ENCODE assay signal across 16 cellular contexts in genomic region chr4:54332577-54332976, GRCh38.
DNase-seq lines count a peak whose midpoint lies in the region; ATAC-seq and TF ChIP-seq lines count a peak whose summit lies in the region.
"Had no signal": no experiment of that assay in that cellular context is flagged by ENCODE, and none has a peak within 500 bp of the region (broad histone marks: within the 10 kb centered on the region; RNA-seq: fewer than 3 reads in every experiment).

No MANE protein-coding gene starts in this region.

- peak overlapping the region; percentile 8 for H3K4me3 Mint-ChIP-seq in neural crest cell

- H3K4me1 ChIP-seq in ectodermal cell (ENCODE audit: control insufficient read depth, insufficient read depth, low read length), result peaks cover 9% of the 10 kb centered on the region

- 77 to 88% methylated on average over 4 of the region's 4 CpGs for WGBS in ectodermal cell, 2 experiments
- WGBS in lower leg skin, 2 donors, result 81 to 82% methylated on average over 4 of the region's 4 CpGs

- H3K4me3 ChIP-seq in ectodermal cell (ENCODE audit: insufficient read depth, low read depth, low read length), result no peak overlapping the region
- no peak overlapping the region for H3K4me3 ChIP-seq in lower leg skin (ENCODE audit: low read depth, poor library complexity, severe bottlenecking)
- H3K4me3 ChIP-seq: BLaER1 treated with 17β-estradiol and CSF1 and Interleukin-3, amounts not matched to agents 10 nM and 100 nM; PC-9 had no signal

- H3K9me3 Mint-ChIP-seq in neural crest cell, result peaks cover 9% of the 10 kb centered on the region

- H3K36me3 ChIP-seq in ectodermal cell (ENCODE audit: control insufficient read depth, insufficient read depth, low read length), result no peaks in the 10 kb centered on the region
- H3K36me3 ChIP-seq: BLaER1 treated with 17β-estradiol and CSF1 and Interleukin-3, amounts not matched to agents 10 nM and 100 nM had no signal

- H3K27ac Mint-ChIP-seq in neural crest cell (ENCODE audit: unreplicated experiment), result peak overlapping the region; percentile 2

- no peaks in the 10 kb centered on the region for H3K27me3 Mint-ChIP-seq in neural crest cell (ENCODE audit: low read depth)

- no peaks in the 10 kb centered on the region for H3K9me3 ChIP-seq in ectodermal cell (ENCODE audit: control insufficient read depth, low read length)

- DNase-seq in NCI-H748 (lab: John Stamatoyannopoulos, UW; ENCODE audit: unreplicated experiment) (peak; percentile 21), NCI-H748 treated with DMSO at 0.1 percent for 48 hours (lab: John Stamatoyannopoulos, UW) (no peak), neural crest cell (ENCODE audit: low read depth, low spot score) (peak; percentile 18), COLO668 (lab: John Stamatoyannopoulos, UW; ENCODE audit: unreplicated experiment) (no peak), lower leg skin (ENCODE audit: low spot score in 2 of 2) (no peak)
- DNase-seq: EL, H7, NCI-H1048, NCI-H2107, NCI-H446 treated with DMSO at 0.1 percent for 48 hours, NCI-H774, PC-9 had no signal

- H3K27ac ChIP-seq in ectodermal cell (ENCODE audit: insufficient read depth, low read depth, low read length, poor library complexity, severe bottlenecking), result peak overlapping the region; percentile 47
- H3K27ac ChIP-seq: BLaER1 treated with 17β-estradiol and CSF1 and Interleukin-3, amounts not matched to agents 10 nM and 100 nM; KMS-11; PC-9 had no signal

- TF ChIP-seq CTCF in neural crest cell (conservative IDR thresholded peaks at IDR 0.05), result no peak
- no peak for TF ChIP-seq CTCF in lower leg skin (IDR thresholded peaks at IDR 0.05)

- H3K27me3 ChIP-seq in ectodermal cell (ENCODE audit: control insufficient read depth, insufficient read depth, low read length, poor library complexity, severe bottlenecking), result no peaks in the 10 kb centered on the region
- H3K27me3 ChIP-seq: BLaER1 treated with 17β-estradiol and CSF1 and Interleukin-3, amounts not matched to agents 10 nM and 100 nM had no signal

- no peaks in the 10 kb centered on the region for H3K36me3 Mint-ChIP-seq in neural crest cell (ENCODE audit: low read depth)

- intact Hi-C loops in lower leg skin (cut with DNase I; ENCODE audit: low total_unique reads), result no loop called here

- ATAC-seq in GM18505 (IDR thresholded peaks at IDR 0.05; ENCODE audit: unreplicated experiment), result no peak

- H3K4me1 Mint-ChIP-seq in neural crest cell, result peaks cover 43% of the 10 kb centered on the region

- TF ChIP-seq POLR2A in GM18505 (IDR thresholded peaks at IDR 0.05; ENCODE audit: borderline replicate concordance, extremely low read depth, insufficient read depth, insufficient read length) (no peak), lower leg skin (IDR thresholded peaks at IDR 0.05) (no peak)

Comparison
In these comparisons a context has a peak if more than half of its experiments do, and no peak if none do; other contexts are left out.
1. DNase-seq: peak in NCI-H748 (single experiment) and neural crest cell (single experiment); none in NCI-H748 treated with DMSO at 0.1 percent for 48 hours (single experiment), COLO668 (single experiment) and lower leg skin (0 of 2).